Comparison of ENCODE assay signal across 12 cellular contexts in genomic region chr14:53147208-53147607, GRCh38.
DNase-seq lines count a peak whose midpoint lies in the region; ATAC-seq lines count a peak whose summit lies in the region.
"Had no signal": no experiment of that assay in that cellular context is flagged by ENCODE, and none has a peak within 500 bp of the region (broad histone marks: within the 10 kb centered on the region; RNA-seq: fewer than 3 reads in every experiment).

No MANE protein-coding gene starts in this region.

- peak overlapping the region; percentile 94 for H3K4me3 Mint-ChIP-seq in activated naive CD8-positive, alpha-beta T cell
- no peak overlapping the region for H3K4me3 Mint-ChIP-seq in activated naive CD8-positive, alpha-beta T cell treated with anti-CD3 and anti-CD28 coated beads, Interleukin-2, amount 50 U/mL, for 24 hours
- peak overlapping the region; percentile 75 to 78 for H3K4me3 Mint-ChIP-seq in stimulated activated naive B cell treated with anti-CD40 and anti-IgM and Interleukin-4, amounts not matched to agents 10 μg/mL and 1 μg/mL and 100 μg/mL, for 72 hours

- no peak for ATAC-seq in activated naive CD8-positive, alpha-beta T cell treated with anti-CD3 and anti-CD28 coated beads, Interleukin-2, amount 50 U/mL, for 24 hours
- ATAC-seq in HG02678 (IDR thresholded peaks at IDR 0.05; ENCODE audit: unreplicated experiment) (peak; percentile 40), HG03039 (IDR thresholded peaks at IDR 0.05; ENCODE audit: unreplicated experiment) (no peak)
- ATAC-seq in stimulated activated naive B cell treated with anti-CD40 and anti-IgM and Interleukin-4, amounts not matched to agents 10 μg/mL and 1 μg/mL and 100 μg/mL, for 72 hours (replicated peaks) = peak; percentile 50 to 60

- H3K9me3 Mint-ChIP-seq in activated naive CD8-positive, alpha-beta T cell (ENCODE audit: low read depth) = peaks cover 10% of the 10 kb centered on the region
- peaks cover 7% of the 10 kb centered on the region for H3K9me3 Mint-ChIP-seq in activated naive CD8-positive, alpha-beta T cell treated with anti-CD3 and anti-CD28 coated beads, Interleukin-2, amount 50 U/mL, for 24 hours
- peaks cover 4% of the 10 kb centered on the region in 2 donors for H3K9me3 Mint-ChIP-seq in stimulated activated naive B cell treated with anti-CD40 and anti-IgM and Interleukin-4, amounts not matched to agents 10 μg/mL and 1 μg/mL and 100 μg/mL, for 72 hours

- peak overlapping the region; percentile 36 for H3K27ac Mint-ChIP-seq in activated naive CD8-positive, alpha-beta T cell
- no peak overlapping the region for H3K27ac Mint-ChIP-seq in activated naive CD8-positive, alpha-beta T cell treated with anti-CD3 and anti-CD28 coated beads, Interleukin-2, amount 50 U/mL, for 24 hours
- peak overlapping the region; percentile 83 for H3K27ac Mint-ChIP-seq in stimulated activated naive B cell treated with anti-CD40 and anti-IgM and Interleukin-4, amounts not matched to agents 10 μg/mL and 1 μg/mL and 100 μg/mL, for 72 hours

- DNase-seq in activated naive CD8-positive, alpha-beta T cell treated with anti-CD3 and anti-CD28 coated beads, Interleukin-2, amount 50 U/mL, for 24 hours = no peak
- DNase-seq in NAMALWA (ENCODE audit: low spot score) (peak; percentile 27), dedifferentiated amniotic fluid mesenchymal stem cell (ENCODE audit: extremely low spot score) (no peak)
- no peak for DNase-seq in stimulated activated naive B cell treated with anti-CD40 and anti-IgM and Interleukin-4, amounts not matched to agents 10 μg/mL and 1 μg/mL and 100 μg/mL, for 72 hours
- DNase-seq in stimulated activated CD4-positive, alpha-beta T cell treated with anti-CD3 and anti-CD28 coated beads, Interleukin-15, amount 100 ng/mL, for 24 hours = no peak
- DNase-seq: esophagus squamous epithelium, IMR-90, NCI-H345, substantia nigra had no signal

- H3K4me1 Mint-ChIP-seq in activated naive CD8-positive, alpha-beta T cell (ENCODE audit: low read depth) = peaks cover 81% of the 10 kb centered on the region
- peaks cover 79% of the 10 kb centered on the region for H3K4me1 Mint-ChIP-seq in activated naive CD8-positive, alpha-beta T cell treated with anti-CD3 and anti-CD28 coated beads, Interleukin-2, amount 50 U/mL, for 24 hours
- peaks cover 34 to 41% of the 10 kb centered on the region in 2 donors for H3K4me1 Mint-ChIP-seq in stimulated activated naive B cell treated with anti-CD40 and anti-IgM and Interleukin-4, amounts not matched to agents 10 μg/mL and 1 μg/mL and 100 μg/mL, for 72 hours

- H3K27me3 Mint-ChIP-seq in activated naive CD8-positive, alpha-beta T cell = no peaks in the 10 kb centered on the region
- H3K27me3 Mint-ChIP-seq in activated naive CD8-positive, alpha-beta T cell treated with anti-CD3 and anti-CD28 coated beads, Interleukin-2, amount 50 U/mL, for 24 hours = no peaks in the 10 kb centered on the region
- no peaks in the 10 kb centered on the region for H3K27me3 Mint-ChIP-seq in stimulated activated naive B cell treated with anti-CD40 and anti-IgM and Interleukin-4, amounts not matched to agents 10 μg/mL and 1 μg/mL and 100 μg/mL, for 72 hours

- peaks cover 12% of the 10 kb centered on the region for H3K36me3 Mint-ChIP-seq in activated naive CD8-positive, alpha-beta T cell
- peaks cover 38% of the 10 kb centered on the region for H3K36me3 Mint-ChIP-seq in activated naive CD8-positive, alpha-beta T cell treated with anti-CD3 and anti-CD28 coated beads, Interleukin-2, amount 50 U/mL, for 24 hours (ENCODE audit: low read depth)
- peaks cover 23 to 37% of the 10 kb centered on the region in 2 donors for H3K36me3 Mint-ChIP-seq in stimulated activated naive B cell treated with anti-CD40 and anti-IgM and Interleukin-4, amounts not matched to agents 10 μg/mL and 1 μg/mL and 100 μg/mL, for 72 hours

Comparison
In these comparisons a context has a peak if more than half of its experiments do, and no peak if none do; other contexts are left out.
1. ATAC-seq: peak in HG02678 (single experiment) and stimulated activated naive B cell treated with anti-CD40 and anti-IgM and Interleukin-4, amounts not matched to agents 10 μg/mL and 1 μg/mL and 100 μg/mL, for 72 hours (2 of 2); none in activated naive CD8-positive, alpha-beta T cell treated with anti-CD3 and anti-CD28 coated beads, Interleukin-2, amount 50 U/mL, for 24 hours (single experiment) and HG03039 (single experiment).